Comparison of ENCODE assay signal across 1 cellular context in the genomic region with DNA sequence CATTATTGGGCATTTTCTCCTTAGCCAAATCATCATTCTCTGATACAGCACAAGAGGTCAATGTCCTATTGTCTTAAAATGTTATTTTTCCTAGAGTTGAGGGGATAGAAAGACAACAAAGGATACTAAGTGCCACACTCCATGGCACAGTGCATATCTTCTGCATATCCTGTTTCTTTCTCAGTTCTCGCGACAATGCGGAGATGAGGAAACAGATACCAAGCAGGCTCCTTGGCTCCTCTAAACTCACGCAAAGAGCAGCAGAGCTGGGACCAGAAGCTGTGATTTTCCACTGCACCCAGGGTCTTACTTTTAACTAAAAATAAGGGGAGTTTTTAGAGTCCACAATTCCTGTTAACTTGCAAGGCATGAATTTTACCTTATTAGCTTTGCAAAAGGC.
TF ChIP-seq lines count a peak whose summit lies in the region.

No MANE protein-coding gene starts in this region.

TF ChIP-seq in K562, 482 proteins besides CTCF, POLR2A, EP300 and RAD21 (continued from another document):
- TF ChIP-seq, protein P1, sequence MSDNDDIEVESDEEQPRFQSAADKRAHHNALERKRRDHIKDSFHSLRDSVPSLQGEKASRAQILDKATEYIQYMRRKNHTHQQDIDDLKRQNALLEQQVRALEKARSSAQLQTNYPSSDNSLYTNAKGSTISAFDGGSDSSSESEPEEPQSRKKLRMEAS (CRISPR knock-in tag; IDR thresholded peaks at IDR 0.05): no peak
- TF ChIP-seq, protein P2, sequence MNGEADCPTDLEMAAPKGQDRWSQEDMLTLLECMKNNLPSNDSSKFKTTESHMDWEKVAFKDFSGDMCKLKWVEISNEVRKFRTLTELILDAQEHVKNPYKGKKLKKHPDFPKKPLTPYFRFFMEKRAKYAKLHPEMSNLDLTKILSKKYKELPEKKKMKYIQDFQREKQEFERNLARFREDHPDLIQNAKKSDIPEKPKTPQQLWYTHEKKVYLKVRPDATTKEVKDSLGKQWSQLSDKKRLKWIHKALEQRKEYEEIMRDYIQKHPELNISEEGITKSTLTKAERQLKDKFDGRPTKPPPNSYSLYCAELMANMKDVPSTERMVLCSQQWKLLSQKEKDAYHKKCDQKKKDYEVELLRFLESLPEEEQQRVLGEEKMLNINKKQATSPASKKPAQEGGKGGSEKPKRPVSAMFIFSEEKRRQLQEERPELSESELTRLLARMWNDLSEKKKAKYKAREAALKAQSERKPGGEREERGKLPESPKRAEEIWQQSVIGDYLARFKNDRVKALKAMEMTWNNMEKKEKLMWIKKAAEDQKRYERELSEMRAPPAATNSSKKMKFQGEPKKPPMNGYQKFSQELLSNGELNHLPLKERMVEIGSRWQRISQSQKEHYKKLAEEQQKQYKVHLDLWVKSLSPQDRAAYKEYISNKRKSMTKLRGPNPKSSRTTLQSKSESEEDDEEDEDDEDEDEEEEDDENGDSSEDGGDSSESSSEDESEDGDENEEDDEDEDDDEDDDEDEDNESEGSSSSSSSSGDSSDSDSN (IDR thresholded peaks at IDR 0.05; ENCODE audit: borderline replicate concordance in 1 of 2, low read depth in 2 of 2, low read length in 2 of 2): no peak
